Comparison of ENCODE assay signal across 15 cellular contexts in the genomic region with DNA sequence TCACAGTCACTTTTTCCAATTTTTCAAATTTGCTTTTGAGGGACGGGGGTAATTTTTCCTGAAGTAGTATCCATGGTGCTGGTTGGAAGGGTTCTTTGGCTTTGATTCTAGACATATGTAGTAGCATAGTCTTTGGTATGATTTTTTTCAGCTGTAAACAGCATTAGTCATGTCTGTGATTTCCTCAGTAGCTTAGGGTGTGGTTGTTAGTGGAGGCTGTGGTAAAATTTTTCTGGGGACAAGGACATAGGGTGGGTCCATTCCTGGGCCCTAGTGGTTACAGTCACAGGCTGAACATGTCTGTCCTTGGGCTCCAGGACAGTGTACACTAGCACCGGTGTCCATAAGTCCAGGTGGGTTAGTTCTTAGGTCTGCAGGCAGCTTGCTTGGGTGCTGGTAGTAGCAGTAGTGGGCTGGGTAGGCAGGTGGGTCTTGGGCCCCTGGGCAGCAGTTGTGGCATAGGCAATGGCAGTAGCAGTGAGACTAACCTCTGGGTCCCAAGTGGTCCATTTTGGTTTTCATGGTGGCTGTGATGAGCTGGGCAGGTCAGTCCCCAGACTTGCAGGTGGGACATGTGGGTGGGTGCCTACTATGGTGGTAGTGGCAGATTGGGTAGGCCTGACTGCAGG.
DNase-seq lines count a peak whose midpoint lies in the region; ATAC-seq, FAIRE-seq and TF ChIP-seq lines count a peak whose summit lies in the region.
"Had no signal": no experiment of that assay in that cellular context is flagged by ENCODE, and none has a peak within 500 bp of the region (broad histone marks: within the 10 kb centered on the region; RNA-seq: fewer than 3 reads in every experiment).

No MANE protein-coding gene starts in this region.

- H3K9ac ChIP-seq in mammary epithelial cell (ENCODE audit: insufficient read depth, low read length) (no peak overlapping the region), keratinocyte (ENCODE audit: control insufficient read depth, extremely low read depth, insufficient read depth, low read length) (no peak overlapping the region)

- in situ Hi-C loops in mammary epithelial cell (cut with MboI; ENCODE audit: low sequenced_read_pairs in 2 of 2): no loop called here

- H3K4me3 ChIP-seq in mammary epithelial cell (replicated peaks in 1 of 3; ENCODE audit: insufficient read depth in 1 of 3, low read depth in 2 of 3, low read length in 3 of 3) (no peak overlapping the region), keratinocyte (ENCODE audit: control insufficient read depth in 2 of 3, extremely low read depth in 1 of 3, insufficient read depth in 2 of 3, low read depth in 1 of 3, low read length in 3 of 3) (no peak overlapping the region), upper lobe of right lung (no peak overlapping the region)
- H3K4me3 ChIP-seq: A549 had no signal

- 67% methylated on average over 2 of the region's 2 CpGs for WGBS in mammary epithelial cell (ENCODE audit: low coverage, missing lambda C conversion rate)

- H3K27ac ChIP-seq in mammary epithelial cell (ENCODE audit: insufficient read depth, low read depth, low read length) (no peak overlapping the region), keratinocyte (ENCODE audit: control insufficient read depth, insufficient read depth, low read length) (no peak overlapping the region), upper lobe of right lung (no peak overlapping the region)
- H3K27ac ChIP-seq: A549 had no signal

- CTCF ChIA-PET in mammary epithelial cell (lab: Charles Lee; ENCODE audit: low non-redundant PET): no interaction called here

- H3K79me2 ChIP-seq in mammary epithelial cell (ENCODE audit: insufficient read depth, low read length) (no peaks in the 10 kb centered on the region), keratinocyte (ENCODE audit: control insufficient read depth, insufficient read depth, low read length) (no peaks in the 10 kb centered on the region)

- no peak overlapping the region for H2AFZ ChIP-seq in mammary epithelial cell (ENCODE audit: low read depth, low read length)
- H2AFZ ChIP-seq in keratinocyte (ENCODE audit: control insufficient read depth, low read length): no peak overlapping the region

- dilution Hi-C loops in mammary epithelial cell (cut with HindIII; ENCODE audit: low sequenced_read_pairs): no loop called here
- dilution Hi-C loops in keratinocyte (cut with MboI; ENCODE audit: extremely low pct_ligation_motif_present, low sequenced_read_pairs): no loop called here

- intact Hi-C loops in mammary epithelial cell (cut with micrococcal nuclease): no loop called here
- intact Hi-C loops in upper lobe of right lung (cut with DNase I): no loop called here

- H3K4me1 ChIP-seq in mammary epithelial cell (ENCODE audit: insufficient read depth, low read length) (peaks cover 10% of the 10 kb centered on the region), keratinocyte (ENCODE audit: control insufficient read depth, extremely low read depth, insufficient read depth, low read length) (peaks cover 10% of the 10 kb centered on the region), upper lobe of right lung (no peaks in the 10 kb centered on the region)
- H3K4me1 ChIP-seq: A549 had no signal

- H4K20me1 ChIP-seq in mammary epithelial cell (ENCODE audit: insufficient read depth, low read length) (no peaks in the 10 kb centered on the region), keratinocyte (ENCODE audit: control insufficient read depth, extremely low read depth, insufficient read depth, low read length) (no peaks in the 10 kb centered on the region)

- H3K36me3 ChIP-seq in mammary epithelial cell (ENCODE audit: insufficient read depth, low read length): no peaks in the 10 kb centered on the region
- no peaks in the 10 kb centered on the region for H3K36me3 ChIP-seq in keratinocyte (ENCODE audit: control insufficient read depth in 2 of 2, extremely low read depth in 1 of 2, insufficient read depth in 2 of 2, low read length in 2 of 2)
- no peaks in the 10 kb centered on the region for H3K36me3 ChIP-seq in upper lobe of right lung

- H3K9me3 ChIP-seq in mammary epithelial cell (replicated peaks; ENCODE audit: insufficient read depth, low read length) (no peaks in the 10 kb centered on the region), keratinocyte (ENCODE audit: control insufficient read depth, low read depth, low read length) (no peaks in the 10 kb centered on the region), upper lobe of right lung (peaks cover 4% of the 10 kb centered on the region)

- H3K27me3 ChIP-seq in mammary epithelial cell (ENCODE audit: insufficient read depth, low read length) (no peaks in the 10 kb centered on the region), keratinocyte (ENCODE audit: control insufficient read depth, extremely low read depth, insufficient read depth, low read length) (no peaks in the 10 kb centered on the region), upper lobe of right lung (no peaks in the 10 kb centered on the region)

- FAIRE-seq in keratinocyte (lab: Jason Lieb, UNC): peak; percentile 43
- FAIRE-seq: GM12892 had no signal

- BruUV-seq in mammary epithelial cell (replicated peaks; lab: Mats Ljungman, UMichigan): no TSS peak

- no peak overlapping the region for H3K4me2 ChIP-seq in mammary epithelial cell (ENCODE audit: insufficient read depth, low read depth, low read length)
- peak overlapping the region; percentile 36 for H3K4me2 ChIP-seq in keratinocyte (ENCODE audit: control insufficient read depth, extremely low read depth, insufficient read depth, low read depth, low read length)
- H3K4me2 ChIP-seq: A549 had no signal

- ATAC-seq in esophagus mucosa (peak; percentile 92), upper lobe of right lung (peak; percentile 30), HG02885 (IDR thresholded peaks at IDR 0.05; ENCODE audit: poor library complexity, unreplicated experiment) (no peak), HG03354 (IDR thresholded peaks at IDR 0.05; ENCODE audit: poor library complexity, severe bottlenecking, unreplicated experiment) (no peak)
- ATAC-seq: A549; CD8-positive, alpha-beta T cell had no signal

- TF ChIP-seq CTCF in mammary epithelial cell (conservative IDR thresholded peaks at IDR 0.05 in 1 of 2, IDR thresholded peaks at IDR 0.05 in 1 of 2; ENCODE audit: extremely low read depth in 1 of 2, insufficient read depth in 1 of 2, low read depth in 1 of 2, low read length in 2 of 2) (no peak), keratinocyte (optimal IDR thresholded peaks at IDR 0.05 in 1 of 3, IDR thresholded peaks at IDR 0.05 in 1 of 3, conservative IDR thresholded peaks at IDR 0.05 in 1 of 3; ENCODE audit: extremely low read depth in 1 of 3, insufficient read depth in 2 of 3, low read length in 3 of 3) (no peak), upper lobe of right lung (IDR thresholded peaks at IDR 0.05) (no peak)

- DNase-seq in mammary epithelial cell: peak; percentile 57
- no peak for DNase-seq in keratinocyte (ENCODE audit: low read depth, low spot score)
- no peak for DNase-seq in upper lobe of right lung
- no peak for DNase-seq in NK-92 treated with Interleukin-12 subunit alpha and Interleukin-12 subunit beta, amount 100 ng/mL, for 24 hours (lab: John Stamatoyannopoulos, UW)
- DNase-seq: CD8-positive, alpha-beta T cell; COR-L47; DND-41; GDM1; GOT3; H9 had no signal

- H3K9me1 ChIP-seq in keratinocyte (ENCODE audit: control insufficient read depth, extremely low read depth, insufficient read depth, low read length): no peaks in the 10 kb centered on the region

Comparison
In these comparisons a context has a peak if more than half of its experiments do, and no peak if none do; other contexts are left out.
1. ATAC-seq: peak in esophagus mucosa (single experiment) and upper lobe of right lung (single experiment); none in HG02885 (single experiment) and HG03354 (single experiment).